ENCODE assay signal across 8 cellular contexts in the genomic region with DNA sequence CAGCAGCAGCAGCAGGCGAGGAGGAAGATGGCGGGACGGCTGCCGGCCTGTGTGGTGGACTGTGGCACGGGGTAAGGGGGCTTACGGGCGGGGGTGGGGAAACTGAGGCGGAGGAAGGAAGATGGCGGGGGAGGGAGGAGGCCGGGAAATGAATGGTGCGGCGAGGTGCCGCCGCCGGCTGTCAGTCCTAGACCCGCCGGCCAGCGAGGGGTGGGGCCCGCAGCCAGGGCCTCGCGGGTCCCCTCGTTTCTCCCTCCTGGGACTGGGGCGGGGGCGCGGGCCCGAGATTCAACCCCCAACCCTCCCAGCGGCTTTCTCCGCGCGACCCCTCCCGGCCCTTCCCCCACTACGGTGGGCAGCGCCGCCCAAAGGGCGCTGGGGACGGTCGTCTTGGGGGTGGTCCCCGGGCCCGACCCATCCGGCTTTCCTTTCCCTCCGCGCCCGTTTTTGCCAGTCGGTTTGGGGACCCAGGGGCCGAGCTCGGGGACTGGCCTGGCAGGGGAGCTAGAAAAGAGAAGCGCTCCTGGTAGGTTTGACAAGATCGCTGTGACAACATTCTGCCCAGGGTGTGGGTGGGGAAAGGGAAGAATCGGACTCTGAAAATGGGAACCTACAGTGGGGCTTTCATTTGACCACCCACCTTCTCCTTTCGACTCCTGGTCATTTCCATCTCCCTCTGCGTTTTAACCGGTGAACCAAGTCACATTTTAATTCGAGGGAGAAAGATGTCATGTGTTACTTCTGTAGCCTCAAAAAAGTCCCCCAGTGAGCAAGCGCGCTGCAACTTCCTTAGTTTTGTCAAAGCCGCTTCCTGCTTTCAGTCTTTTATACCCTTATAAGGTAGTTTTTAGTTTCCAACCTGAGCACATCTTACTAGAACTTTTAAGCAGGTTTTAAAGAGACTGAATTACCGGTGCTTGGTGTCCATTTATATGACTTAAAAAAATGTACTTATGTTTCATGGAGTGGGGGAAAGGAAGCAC. TPM values are rescaled to one million over a fixed set of nuclear protein-coding genes. Genes with fewer than 3 reads are reported as not detected.
DNase-seq lines count a peak whose midpoint lies in the region; ATAC-seq and TF ChIP-seq lines count a peak whose summit lies in the region.

No MANE protein-coding gene starts in this region.

- H2AFZ ChIP-seq in OCI-LY7 (ENCODE audit: low read length): no peak overlapping the region; the same call in 1 of the 2 replicates

- peak overlapping the region; percentile 98 for H3K27ac Mint-ChIP-seq in activated T-cell treated with anti-CD3 and anti-CD28 coated beads, Interleukin-2, amount 50 U/mL, for 24 hours
- H3K27ac Mint-ChIP-seq in naive B cell: peak overlapping the region; percentile 94 to 100 (median 100)
- H3K27ac Mint-ChIP-seq in stimulated activated memory B cell treated with anti-CD40 and anti-IgM and Interleukin-4, amounts not matched to agents 10 μg/mL and 1 μg/mL and 100 μg/mL, for 72 hours: peak overlapping the region; percentile 98

- POLR2A ChIA-PET in AG04450 (lab: Yijun Ruan, JAX) (interaction anchor here (0.6 to 1.8 kb wide), 5 partner anchors 13 to 1260 kb away, joined by 3 to 19 read pairs (median 6); a partner anchor contains a TSS), OCI-LY7 (lab: Charles Lee) (interaction anchor here (0.7 to 2.5 kb wide), 3 partner anchors 30 to 62 kb away, joined by 3 to 20 read pairs (median 3); no protein-coding TSS in a partner anchor)

- CTCF ChIA-PET in AG04450 (lab: Charles Lee): no interaction called here
- CTCF ChIA-PET in OCI-LY7 (lab: Charles Lee; ENCODE audit: unreplicated experiment): no interaction called here

- BruUV-seq in OCI-LY7 (replicated peaks; lab: Mats Ljungman, UMichigan): TSS peak; percentile 47

- peak overlapping the region; percentile 97 for H3K27ac ChIP-seq in AG04450 (ENCODE audit: low read depth, low read length)
- H3K27ac ChIP-seq in OCI-LY7 (ENCODE audit: low read depth, low read length, poor library complexity, severe bottlenecking): peak overlapping the region; percentile 92
- peak overlapping the region; percentile 98 to 100 (median 99) for H3K27ac ChIP-seq in esophagus squamous epithelium

- peak overlapping the region; percentile 97 for H3K4me2 ChIP-seq in OCI-LY7 (ENCODE audit: low read length)

- H3K79me2 ChIP-seq in OCI-LY7 (ENCODE audit: insufficient read depth, low read depth, low read length): peaks cover 94% of the 10 kb centered on the region

- H3K4me1 ChIP-seq in OCI-LY7 (ENCODE audit: insufficient read depth, low read length, poor library complexity, severe bottlenecking): peaks cover 69% of the 10 kb centered on the region
- H3K4me1 ChIP-seq in esophagus squamous epithelium: peaks cover 24 to 78% (median 43%) of the 10 kb centered on the region in 3 donors

- intact Hi-C loops in OCI-LY7 (cut with micrococcal nuclease; ENCODE audit: unreplicated experiment): no loop called here
- intact Hi-C loops in esophagus squamous epithelium (cut with DNase I): no loop called here

- peak overlapping the region; percentile 98 for H3K4me3 Mint-ChIP-seq in activated T-cell treated with anti-CD3 and anti-CD28 coated beads, Interleukin-2, amount 50 U/mL, for 24 hours
- H3K4me3 Mint-ChIP-seq in naive B cell: peak overlapping the region; percentile 93 to 100 (median 99)
- H3K4me3 Mint-ChIP-seq in stimulated activated memory B cell treated with anti-CD40 and anti-IgM and Interleukin-4, amounts not matched to agents 10 μg/mL and 1 μg/mL and 100 μg/mL, for 72 hours: peak overlapping the region; percentile 99

- no peaks in the 10 kb centered on the region for H3K27me3 ChIP-seq in AG04450 (ENCODE audit: control insufficient read depth, insufficient read depth, low read length)
- H3K27me3 ChIP-seq in esophagus squamous epithelium: no peaks in the 10 kb centered on the region

- H3K36me3 Mint-ChIP-seq in activated T-cell treated with anti-CD3 and anti-CD28 coated beads, Interleukin-2, amount 50 U/mL, for 24 hours (ENCODE audit: low read depth): peaks cover 81% of the 10 kb centered on the region
- H3K36me3 Mint-ChIP-seq in naive B cell: peaks cover 5 to 8% of the 10 kb centered on the region in 2 donors
- H3K36me3 Mint-ChIP-seq in stimulated activated memory B cell treated with anti-CD40 and anti-IgM and Interleukin-4, amounts not matched to agents 10 μg/mL and 1 μg/mL and 100 μg/mL, for 72 hours: peaks cover 34% of the 10 kb centered on the region

- H3K9me3 ChIP-seq in AG04450 (ENCODE audit: control insufficient read depth, insufficient read depth, low read length) (peaks cover 2% of the 10 kb centered on the region; the same call in 1 of the 2 replicates), OCI-LY7 (ENCODE audit: low read length) (no peaks in the 10 kb centered on the region), esophagus squamous epithelium (no peaks in the 10 kb centered on the region)

- H3K9me2 ChIP-seq in OCI-LY7 (ENCODE audit: insufficient read depth, low read length): no peaks in the 10 kb centered on the region

- TF ChIP-seq CTCF in AG04450 (IDR thresholded peaks at IDR 0.05; ENCODE audit: low read depth, low read length): no peak
- no peak; the same call in 1 of the 2 replicates for TF ChIP-seq CTCF in OCI-LY7 (conservative IDR thresholded peaks at IDR 0.05; ENCODE audit: low read length)
- peak in 1 of 6 experiments; percentile 8 for TF ChIP-seq CTCF in esophagus squamous epithelium (IDR thresholded peaks at IDR 0.05)

- WGBS in esophagus squamous epithelium, 2 donors: 0 to 1% methylated on average over 9 to 26 of the region's 57 CpGs

- H3K27me3 Mint-ChIP-seq in activated T-cell treated with anti-CD3 and anti-CD28 coated beads, Interleukin-2, amount 50 U/mL, for 24 hours: no peaks in the 10 kb centered on the region
- no peaks in the 10 kb centered on the region for H3K27me3 Mint-ChIP-seq in naive B cell
- H3K27me3 Mint-ChIP-seq in stimulated activated memory B cell treated with anti-CD40 and anti-IgM and Interleukin-4, amounts not matched to agents 10 μg/mL and 1 μg/mL and 100 μg/mL, for 72 hours: no peaks in the 10 kb centered on the region

- peaks cover 77% of the 10 kb centered on the region for H3K4me1 Mint-ChIP-seq in activated T-cell treated with anti-CD3 and anti-CD28 coated beads, Interleukin-2, amount 50 U/mL, for 24 hours (ENCODE audit: low read depth)
- peaks cover 66 to 79% (median 78%) of the 10 kb centered on the region in 3 donors for H3K4me1 Mint-ChIP-seq in naive B cell
- peaks cover 77% of the 10 kb centered on the region for H3K4me1 Mint-ChIP-seq in stimulated activated memory B cell treated with anti-CD40 and anti-IgM and Interleukin-4, amounts not matched to agents 10 μg/mL and 1 μg/mL and 100 μg/mL, for 72 hours

- ATAC-seq in HG03108 (IDR thresholded peaks at IDR 0.05; ENCODE audit: unreplicated experiment) (peak; percentile 26), naive B cell (ENCODE audit: low read depth in 2 of 2) (peak; percentile 50 to 52)
- ATAC-seq in stimulated activated memory B cell treated with anti-CD40 and anti-IgM and Interleukin-4, amounts not matched to agents 10 μg/mL and 1 μg/mL and 100 μg/mL, for 72 hours: peak; percentile 61

- TF ChIP-seq POLR2A in GM18526 (IDR thresholded peaks at IDR 0.05; ENCODE audit: extremely low read depth, insufficient read length) (peak; percentile 63), esophagus squamous epithelium (IDR thresholded peaks at IDR 0.05) (peak in 2 of 4 donors; percentile 34 to 70)

- peaks cover 58% of the 10 kb centered on the region for H3K36me3 ChIP-seq in OCI-LY7 (ENCODE audit: insufficient read depth, low read length)
- H3K36me3 ChIP-seq in esophagus squamous epithelium: no peaks in the 10 kb centered on the region

- peaks cover 35% of the 10 kb centered on the region for H4K20me1 ChIP-seq in OCI-LY7 (ENCODE audit: insufficient read depth, low read length)

- H3K4me3 ChIP-seq in AG04450 (ENCODE audit: low read depth, low read length): peak overlapping the region; percentile 91
- peak overlapping the region; percentile 82 for H3K4me3 ChIP-seq in OCI-LY7 (ENCODE audit: low read depth, low read length, poor library complexity, severe bottlenecking)
- H3K4me3 ChIP-seq in esophagus squamous epithelium: peak overlapping the region; percentile 73 to 100 (median 90)

- no peak for DNase-seq in AG04450 (ENCODE audit: low read depth, low spot score)
- peak; percentile 80 for DNase-seq in OCI-LY7 (ENCODE audit: low spot score)
- DNase-seq in activated T-cell treated with anti-CD3 and anti-CD28 coated beads, Interleukin-2, amount 50 U/mL, for 24 hours: peak; percentile 78
- peak; percentile 10 for DNase-seq in esophagus squamous epithelium (lab: John Stamatoyannopoulos, UW)
- peak; percentile 80 for DNase-seq in naive B cell

- no peaks in the 10 kb centered on the region for H3K9me3 Mint-ChIP-seq in activated T-cell treated with anti-CD3 and anti-CD28 coated beads, Interleukin-2, amount 50 U/mL, for 24 hours
- no peaks in the 10 kb centered on the region for H3K9me3 Mint-ChIP-seq in naive B cell
- H3K9me3 Mint-ChIP-seq in stimulated activated memory B cell treated with anti-CD40 and anti-IgM and Interleukin-4, amounts not matched to agents 10 μg/mL and 1 μg/mL and 100 μg/mL, for 72 hours: no peaks in the 10 kb centered on the region

RNA-seq across cellular contexts. Expression of a gene that starts 0.7 kb away (rescaled TPM):
- polyA plus RNA-seq in AG04450 (2011; rRNA removed): 371 and 536 TPM in 2 replicates
- polyA minus RNA-seq in AG04450 (2011; rRNA and poly(A)+ RNA removed): 303 and 443 TPM in 2 replicates
- 168 and 192 TPM in 2 replicates for total RNA-seq in OCI-LY7 (2014; rRNA removed; shearing (Covaris generic))
- total RNA-seq in OCI-LY7 (2022): 307 and 320 TPM in 2 replicates
- total RNA-seq in esophagus squamous epithelium: 100 to 1,000 TPM; 164 to 274 (median 226) TPM
- 100 to 1,000 TPM; 434 to 548 (median 492) TPM for polyA plus RNA-seq in naive B cell (ENCODE audit: low read depth in 6 of 6)
